ENCODE assay signal across 14 cellular contexts in the genomic region with DNA sequence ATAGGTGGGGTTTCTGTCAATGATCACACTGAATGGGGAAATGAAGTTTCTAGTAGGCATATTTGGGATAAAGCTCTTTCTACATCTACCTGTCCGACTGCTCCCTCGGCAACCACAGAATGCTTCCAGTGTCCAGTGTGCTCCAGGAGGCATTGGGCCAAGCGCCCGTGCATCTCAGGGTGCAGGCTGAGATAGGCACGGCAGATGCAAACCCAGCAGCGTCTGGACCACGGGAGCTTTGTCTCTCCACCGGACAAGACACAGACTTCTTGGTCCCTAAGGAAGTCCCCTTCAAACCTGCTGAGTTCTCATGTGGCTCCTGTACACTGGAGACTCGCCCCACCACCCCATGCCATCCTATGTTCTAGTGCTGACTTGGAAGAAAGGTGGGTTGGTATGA.
"Had no signal": no experiment of that assay in that cellular context is flagged by ENCODE, and none has a peak within 500 bp of the region (broad histone marks: within the 10 kb centered on the region; RNA-seq: fewer than 3 reads in every experiment).

No MANE protein-coding gene starts in this region.

- H3K27ac Mint-ChIP-seq: activated naive CD4-positive, alpha-beta T cell treated with anti-CD3 and anti-CD28 coated beads, Interleukin-2, amount 10 ng/mL, durations not matched to agents 7 days and 5 days; activated T-cell treated with anti-CD3 and anti-CD28 coated beads, Interleukin-2, amount 50 U/mL, for 72 hours; progenitor cell of endocrine pancreas had no signal

- H3K27me3 ChIP-seq: esophagus squamous epithelium, right lobe of liver, SJCRH30, uterus had no signal

- H3K36me3 ChIP-seq: right lobe of liver, SJCRH30, uterus had no signal

- H3K27me3 Mint-ChIP-seq: activated naive CD4-positive, alpha-beta T cell treated with anti-CD3 and anti-CD28 coated beads, Interleukin-2, amount 10 ng/mL, durations not matched to agents 7 days and 5 days; naive B cell; progenitor cell of endocrine pancreas; stimulated activated naive CD8-positive, alpha-beta T cell treated with anti-CD3 and anti-CD28 coated beads, Interleukin-15, amount 100 ng/mL, for 72 hours had no signal

- H3K27ac ChIP-seq: esophagus squamous epithelium, right lobe of liver, SJCRH30, uterus, VCaP had no signal

- ATAC-seq: activated T-cell treated with anti-CD3 and anti-CD28 coated beads, Interleukin-2, amount 50 U/mL, for 72 hours; right lobe of liver; stimulated activated naive CD8-positive, alpha-beta T cell treated with anti-CD3 and anti-CD28 coated beads, Interleukin-15, amount 100 ng/mL, for 72 hours had no signal

- H3K4me1 ChIP-seq: right lobe of liver had no signal

- H3K4me3 Mint-ChIP-seq: activated naive CD4-positive, alpha-beta T cell treated with anti-CD3 and anti-CD28 coated beads, Interleukin-2, amount 10 ng/mL, durations not matched to agents 7 days and 5 days; activated T-cell treated with anti-CD3 and anti-CD28 coated beads, Interleukin-2, amount 50 U/mL, for 72 hours; stimulated activated naive CD8-positive, alpha-beta T cell treated with anti-CD3 and anti-CD28 coated beads, Interleukin-15, amount 100 ng/mL, for 72 hours had no signal

- H3K4me3 ChIP-seq: esophagus squamous epithelium, right lobe of liver, SJCRH30, uterus had no signal

- H3K9me3 ChIP-seq: esophagus squamous epithelium, right lobe of liver, SJCRH30, uterus had no signal

- DNase-seq: activated CD4-positive, alpha-beta T cell treated with anti-CD3 and anti-CD28 coated beads for 48 hours; activated naive CD4-positive, alpha-beta T cell treated with anti-CD3 and anti-CD28 coated beads, Interleukin-2, amount 10 ng/mL, durations not matched to agents 7 days and 5 days; activated T-cell treated with anti-CD3 and anti-CD28 coated beads, Interleukin-2, amount 50 U/mL, for 72 hours; esophagus squamous epithelium; foreskin fibroblast; naive B cell; nucleus accumbens; right lobe of liver; SJCRH30; stimulated activated CD4-positive, alpha-beta T cell treated with anti-CD3 and anti-CD28 coated beads, Interleukin-2, amount 100 ng/mL, for 24 hours; stimulated activated naive CD8-positive, alpha-beta T cell treated with anti-CD3 and anti-CD28 coated beads, Interleukin-15, amount 100 ng/mL, for 72 hours; uterus had no signal
